ENCODE assay signal across 11 cellular contexts in genomic region chr17:77572065-77572601, GRCh38.
DNase-seq lines count a peak whose midpoint lies in the region; ATAC-seq and TF ChIP-seq lines count a peak whose summit lies in the region.
"Had no signal": no experiment of that assay in that cellular context is flagged by ENCODE, and none has a peak within 500 bp of the region (broad histone marks: within the 10 kb centered on the region; RNA-seq: fewer than 3 reads in every experiment).

No MANE protein-coding gene starts in this region.

- H3K4me1 Mint-ChIP-seq in H9: peaks cover 13 to 14% of the 10 kb centered on the region in 2 experiments
- peaks cover 21% of the 10 kb centered on the region for H3K4me1 Mint-ChIP-seq in activated B cell treated with CpG ODN at 0.5 μM for 24 hours

- no peak overlapping the region for H2BK20ac ChIP-seq in H9 (ENCODE audit: low read depth, low read length, poor library complexity, severe bottlenecking)

- no peak overlapping the region for H2BK12ac ChIP-seq in H9 (ENCODE audit: insufficient read length, low read depth, low read length)

- no peak overlapping the region for H2AFZ ChIP-seq in H9 (ENCODE audit: low read length)

- DNase-seq in H9 (no peak), activated B cell treated with CpG ODN at 0.5 μM for 24 hours (no peak), left ventricle myocardium superior (no peak), sciatic nerve (ENCODE audit: low spot score) (no peak), GM10248 (ENCODE audit: extremely low spot score) (no peak)
- no peak for DNase-seq in NK-92 treated with Interleukin-12 subunit alpha and Interleukin-12 subunit beta, amount 100 ng/mL, for 24 hours (lab: John Stamatoyannopoulos, UW)
- no peak for DNase-seq in stimulated activated CD4-positive, alpha-beta T cell treated with anti-CD3 and anti-CD28 coated beads, Interleukin-4, amount 100 ng/mL, for 4 hours

- no peak overlapping the region for H3K27ac ChIP-seq in H9 (ENCODE audit: insufficient read length, low read depth, low read length)
- H3K27ac ChIP-seq: tibial nerve had no signal

- no peaks in the 10 kb centered on the region for H3K79me1 ChIP-seq in H9 (ENCODE audit: insufficient read depth, low read depth, low read length, poor library complexity, severe bottlenecking)

- intact Hi-C loops in activated B cell treated with CpG ODN at 0.5 μM for 24 hours (cut with micrococcal nuclease) (no loop called here), left ventricle myocardium superior (cut with micrococcal nuclease) (no loop called here), sciatic nerve (cut with DNase I) (no loop called here)

- no peak overlapping the region for H2BK5ac ChIP-seq in H9 (ENCODE audit: insufficient read length, low read length)

- H4K8ac ChIP-seq in H9 (replicated peaks; ENCODE audit: insufficient read length, low read depth, low read length): no peak overlapping the region

- H3K4me1 ChIP-seq in H9 (ENCODE audit: insufficient read depth, low read length): peaks cover 4% of the 10 kb centered on the region

- no peak overlapping the region for H3K18ac ChIP-seq in H9 (ENCODE audit: insufficient read length, low read depth, low read length)

- POLR2A ChIA-PET in activated B cell treated with CpG ODN at 0.5 μM for 24 hours (lab: Charles Lee) (interaction anchor here (1.2 kb wide), 1 partner anchor 386 kb away, joined by 4 read pairs; the partner anchor contains the start of gene TNRC6C), GM10248 (lab: Yijun Ruan, JAX) (no interaction called here)

- H3K4me3 Mint-ChIP-seq in H9: peak overlapping the region in 1 of 2 experiments; percentile 74; a peak in 3 of 5 replicates
- peak overlapping the region; percentile 46 for H3K4me3 Mint-ChIP-seq in activated B cell treated with CpG ODN at 0.5 μM for 24 hours

- no peaks in the 10 kb centered on the region for H3K9me3 ChIP-seq in H9 (ENCODE audit: control insufficient read depth, low read depth, low read length)
- H3K9me3 ChIP-seq: tibial nerve had no signal

- no peak overlapping the region for H2BK120ac ChIP-seq in H9 (ENCODE audit: low read depth, low read length, poor library complexity, severe bottlenecking)

- H3K27me3 Mint-ChIP-seq in H9 (ENCODE audit: low read depth) (peaks cover 49% of the 10 kb centered on the region), activated B cell treated with CpG ODN at 0.5 μM for 24 hours (peaks cover 35% of the 10 kb centered on the region)

- H4K20me1 ChIP-seq in H9 (ENCODE audit: control insufficient read depth, insufficient read depth, insufficient read length): no peaks in the 10 kb centered on the region

- H3K27ac Mint-ChIP-seq in H9 (no peak overlapping the region; a peak in 1 of 7 replicates), activated B cell treated with CpG ODN at 0.5 μM for 24 hours (no peak overlapping the region)
- H3K27ac Mint-ChIP-seq: activated naive CD4-positive, alpha-beta T cell treated with anti-CD3 and anti-CD28 coated beads, Interleukin-2, amount 50 U/mL, for 72 hours had no signal

- no peaks in the 10 kb centered on the region; a peak in 1 of 5 replicates for H3K9me3 Mint-ChIP-seq in H9
- H3K9me3 Mint-ChIP-seq in activated B cell treated with CpG ODN at 0.5 μM for 24 hours: no peaks in the 10 kb centered on the region
- H3K9me3 Mint-ChIP-seq: activated naive CD4-positive, alpha-beta T cell treated with anti-CD3 and anti-CD28 coated beads, Interleukin-2, amount 50 U/mL, for 72 hours had no signal

- no CpG with 5 or more reads among the region's 15 CpGs for WGBS in H9 (ENCODE audit: extremely low coverage, insufficient read length, low lambda C conversion rate)

- no peak overlapping the region for H3K56ac ChIP-seq in H9 (ENCODE audit: insufficient read length, low read depth, low read length)

- H3K36me3 Mint-ChIP-seq in H9 (ENCODE audit: insufficient read depth in 1 of 3, low read depth in 3 of 3) (peaks cover 0 to 3% (median 0%) of the 10 kb centered on the region in 3 experiments; a peak in 1 of 7 replicates), activated B cell treated with CpG ODN at 0.5 μM for 24 hours (ENCODE audit: low read depth) (no peaks in the 10 kb centered on the region)
- H3K36me3 Mint-ChIP-seq: activated naive CD4-positive, alpha-beta T cell treated with anti-CD3 and anti-CD28 coated beads, Interleukin-2, amount 50 U/mL, for 72 hours had no signal

- no peaks in the 10 kb centered on the region for H3K23me2 ChIP-seq in H9 (ENCODE audit: insufficient read length, low read depth, low read length, poor library complexity, severe bottlenecking)

- peak; percentile 14; the same call in 1 of the 3 replicates for TF ChIP-seq CTCF in H9 (conservative IDR thresholded peaks at IDR 0.05)
- no peak for TF ChIP-seq CTCF in activated B cell treated with CpG ODN at 0.5 μM for 24 hours (IDR thresholded peaks at IDR 0.05)
- TF ChIP-seq CTCF in GM10248 (IDR thresholded peaks at IDR 0.05; ENCODE audit: control extremely low read depth, extremely low read depth, low read depth, missing control alignments): no peak

- no peak overlapping the region for H3T11ph ChIP-seq in H9 (ENCODE audit: low read length)

- no peak overlapping the region for H4K91ac ChIP-seq in H9 (ENCODE audit: insufficient read length, low read depth, low read length)

- no peak overlapping the region for H4K5ac ChIP-seq in H9 (ENCODE audit: insufficient read length, low read depth, low read length)

- no peak overlapping the region for H3K4me2 ChIP-seq in H9 (ENCODE audit: insufficient read depth, insufficient read length, low read length)

- H3K27me3 ChIP-seq in H9 (ENCODE audit: insufficient read depth, low read length): no peaks in the 10 kb centered on the region; the same call in 1 of the 2 replicates

- no peaks in the 10 kb centered on the region for H3K79me2 ChIP-seq in H9 (ENCODE audit: insufficient read depth, low read length)

- H3K14ac ChIP-seq in H9 (ENCODE audit: insufficient read depth, low read length): no peak overlapping the region

- H2AK5ac ChIP-seq in H9 (ENCODE audit: insufficient read length, low read length): no peak overlapping the region

- no peak overlapping the region for H3K9ac ChIP-seq in H9 (ENCODE audit: extremely low read depth, insufficient read length, low read length)

- CTCF ChIA-PET in activated B cell treated with CpG ODN at 0.5 μM for 24 hours (lab: Charles Lee) (no interaction called here), GM10248 (lab: Yijun Ruan, JAX) (interaction anchor here (1.3 kb wide), 1 partner anchor 9 kb away, joined by 3 read pairs; no protein-coding TSS in a partner anchor)

- ATAC-seq in activated B cell treated with CpG ODN at 0.5 μM for 24 hours (ENCODE audit: low read depth) (no peak), left ventricle myocardium superior (peak; percentile 58), sciatic nerve (peak; percentile 23), HG03378 (IDR thresholded peaks at IDR 0.05; ENCODE audit: unreplicated experiment) (no peak)
- ATAC-seq: left lobe of liver had no signal

- H2BK15ac ChIP-seq in H9 (ENCODE audit: low read depth, low read length): no peak overlapping the region

- H3K23ac ChIP-seq in H9 (ENCODE audit: insufficient read length, low read depth, low read length): no peak overlapping the region

- no peak overlapping the region for H3K4ac ChIP-seq in H9 (ENCODE audit: low read depth, low read length)

Comparison
In these comparisons a context has a peak if more than half of its experiments do, and no peak if none do; other contexts are left out.
1. ATAC-seq: peak in left ventricle myocardium superior (single experiment) and sciatic nerve (single experiment); none in activated B cell treated with CpG ODN at 0.5 μM for 24 hours (single experiment) and HG03378 (single experiment).